ENCODE assay signal across 23 cellular contexts in genomic region chr10:128215733-128216132, GRCh38.
DNase-seq lines count a peak whose midpoint lies in the region; FAIRE-seq and TF ChIP-seq lines count a peak whose summit lies in the region.
"Had no signal": no experiment of that assay in that cellular context is flagged by ENCODE, and none has a peak within 500 bp of the region (broad histone marks: within the 10 kb centered on the region; RNA-seq: fewer than 3 reads in every experiment).

No MANE protein-coding gene starts in this region.

- no peak overlapping the region for H4K91ac ChIP-seq in neuronal stem cell (ENCODE audit: low read depth, low read length, poor library complexity)

- no peak for TF ChIP-seq POLR2A in endothelial cell of umbilical vein (IDR thresholded peaks at IDR 0.05; ENCODE audit: low read depth, low read length)

- no peaks in the 10 kb centered on the region for H3K79me2 ChIP-seq in endothelial cell of umbilical vein (ENCODE audit: control insufficient read depth, insufficient read depth, low read length)
- H3K79me2 ChIP-seq in OCI-LY7 (ENCODE audit: insufficient read depth, low read depth, low read length) = no peaks in the 10 kb centered on the region

- peak overlapping the region; percentile 86 for H3K14ac ChIP-seq in neuronal stem cell (ENCODE audit: low read length)

- H2BK120ac ChIP-seq in neuronal stem cell (ENCODE audit: low read depth, low read length) = no peak overlapping the region

- H2BK5ac ChIP-seq in neuronal stem cell (ENCODE audit: low read length) = no peak overlapping the region

- WGBS in neuronal stem cell (ENCODE audit: extremely low coverage in 2 of 2, insufficient read length in 2 of 2, insufficient replicate concordance in 1 of 2), 2 donors = no CpG with 5 or more reads among the region's 8 CpGs

- no peaks in the 10 kb centered on the region for H3K9me1 ChIP-seq in endothelial cell of umbilical vein (replicated peaks; ENCODE audit: control insufficient read depth, extremely low read depth, insufficient read depth, low read length)

- H3K27me3 ChIP-seq in BLaER1 treated with 17β-estradiol and CSF1 and Interleukin-3, amounts not matched to agents 10 nM and 100 nM = no peaks in the 10 kb centered on the region
- H3K27me3 ChIP-seq in endothelial cell of umbilical vein (ENCODE audit: control insufficient read depth in 2 of 2, insufficient read depth in 2 of 2, low read length in 2 of 2) (no peaks in the 10 kb centered on the region), neuronal stem cell (ENCODE audit: control insufficient read depth in 3 of 3, insufficient read depth in 3 of 3, low read depth in 1 of 3, low read length in 3 of 3) (peaks cover 0 to 24% (median 13%) of the 10 kb centered on the region in 3 experiments)
- H3K27me3 ChIP-seq: BE2C had no signal

- H2AK5ac ChIP-seq in neuronal stem cell (ENCODE audit: low read depth, low read length) = peak overlapping the region; percentile 23

- H3K4me3 ChIP-seq in BLaER1 treated with 17β-estradiol and CSF1 and Interleukin-3, amounts not matched to agents 10 nM and 100 nM = no peak overlapping the region
- H3K4me3 ChIP-seq in endothelial cell of umbilical vein (replicated peaks in 1 of 3; ENCODE audit: insufficient read depth in 1 of 3, low read depth in 1 of 3, low read length in 3 of 3) (no peak overlapping the region), neuronal stem cell (ENCODE audit: low read length in 2 of 2) (no peak overlapping the region), OCI-LY7 (ENCODE audit: low read depth, low read length, poor library complexity, severe bottlenecking) (no peak overlapping the region)

- dilution Hi-C loops in endothelial cell of umbilical vein (cut with MboI; ENCODE audit: extremely low pct_ligation_motif_present, low sequenced_read_pairs) = no loop called here

- peak overlapping the region in 1 of 11 experiments; percentile 14; a peak in 1 of 22 replicates for H3K27ac ChIP-seq in BLaER1 treated with 17β-estradiol and CSF1 and Interleukin-3, amounts not matched to agents 10 nM and 100 nM
- H3K27ac ChIP-seq in VCaP (0 out of 2 replicates have a peak overlapping the region, but pooled peaks have one; percentile 18), endothelial cell of umbilical vein (ENCODE audit: insufficient read depth, low read depth, low read length) (no peak overlapping the region), neuronal stem cell (replicated peaks; ENCODE audit: low read length) (peak overlapping the region; percentile 44), OCI-LY7 (ENCODE audit: low read depth, low read length, poor library complexity, severe bottlenecking) (no peak overlapping the region)

- POLR2A ChIA-PET in endothelial cell of umbilical vein (lab: Charles Lee) = no interaction called here
- POLR2A ChIA-PET in OCI-LY7 (lab: Charles Lee) = no interaction called here

- H3K18ac ChIP-seq in neuronal stem cell (ENCODE audit: low read length) = peak overlapping the region; percentile 86

- peaks cover 85 to 99% (median 94%) of the 10 kb centered on the region in 10 experiments for H3K4me1 ChIP-seq in BLaER1 treated with 17β-estradiol and CSF1 and Interleukin-3, amounts not matched to agents 10 nM and 100 nM
- H3K4me1 ChIP-seq in endothelial cell of umbilical vein (ENCODE audit: control insufficient read depth, extremely low read depth, insufficient read depth, low read length) (no peaks in the 10 kb centered on the region), neuronal stem cell (ENCODE audit: control insufficient read depth in 2 of 2, insufficient read depth in 1 of 2, low read depth in 1 of 2, low read length in 2 of 2) (peaks cover 0 to 15% of the 10 kb centered on the region in 2 donors), OCI-LY7 (ENCODE audit: insufficient read depth, low read length, poor library complexity, severe bottlenecking) (no peaks in the 10 kb centered on the region)
- H3K4me1 ChIP-seq: BE2C, Caco-2 had no signal

- H3K9me3 ChIP-seq in BLaER1 treated with 17β-estradiol and CSF1 and Interleukin-3, amounts not matched to agents 10 nM and 100 nM (replicated peaks in 1 of 11) = no peaks in the 10 kb centered on the region
- H3K9me3 ChIP-seq in endothelial cell of umbilical vein (replicated peaks; ENCODE audit: control insufficient read depth, insufficient read depth, low read length) (no peaks in the 10 kb centered on the region), neuronal stem cell (replicated peaks in 1 of 2; ENCODE audit: control insufficient read depth in 2 of 2, insufficient read depth in 1 of 2, low read depth in 1 of 2, low read length in 2 of 2) (no peaks in the 10 kb centered on the region), OCI-LY7 (ENCODE audit: low read length) (no peaks in the 10 kb centered on the region)
- H3K9me3 ChIP-seq: BE2C, Caco-2 had no signal

- peaks cover 0 to 60% (median 11%) of the 10 kb centered on the region in 11 experiments; a peak in 11 of 22 replicates for H3K36me3 ChIP-seq in BLaER1 treated with 17β-estradiol and CSF1 and Interleukin-3, amounts not matched to agents 10 nM and 100 nM
- H3K36me3 ChIP-seq in endothelial cell of umbilical vein (ENCODE audit: control insufficient read depth in 2 of 2, extremely low read depth in 1 of 2, insufficient read depth in 2 of 2, low read length in 2 of 2) = no peaks in the 10 kb centered on the region
- no peaks in the 10 kb centered on the region for H3K36me3 ChIP-seq in neuronal stem cell (replicated peaks in 1 of 2; ENCODE audit: control insufficient read depth in 2 of 2, insufficient read depth in 2 of 2, low read length in 2 of 2)
- H3K36me3 ChIP-seq in OCI-LY7 (ENCODE audit: insufficient read depth, low read length) = no peaks in the 10 kb centered on the region
- H3K36me3 ChIP-seq: BE2C had no signal

- H4K8ac ChIP-seq in neuronal stem cell (ENCODE audit: low read depth, low read length) = no peak overlapping the region

- intact Hi-C loops in endothelial cell of umbilical vein (cut with micrococcal nuclease) = no loop called here
- intact Hi-C loops in OCI-LY7 (cut with micrococcal nuclease; ENCODE audit: unreplicated experiment) = no loop called here

- H4K20me1 ChIP-seq in BLaER1 treated with 17β-estradiol and CSF1 and Interleukin-3, amounts not matched to agents 10 nM and 100 nM = peaks cover 0 to 59% (median 0%) of the 10 kb centered on the region in 11 experiments; a peak in 9 of 22 replicates
- H4K20me1 ChIP-seq in endothelial cell of umbilical vein (replicated peaks; ENCODE audit: control insufficient read depth, extremely low read depth, insufficient read depth, low read length) (no peaks in the 10 kb centered on the region), OCI-LY7 (ENCODE audit: insufficient read depth, low read length) (no peaks in the 10 kb centered on the region)

- BruUV-seq in endothelial cell of umbilical vein (replicated peaks; lab: Mats Ljungman, UMichigan) (no TSS peak), OCI-LY7 (replicated peaks; lab: Mats Ljungman, UMichigan) (no TSS peak)

- CTCF ChIA-PET in endothelial cell of umbilical vein (lab: Charles Lee) = no interaction called here
- CTCF ChIA-PET in OCI-LY7 (lab: Charles Lee; ENCODE audit: unreplicated experiment) = no interaction called here

- H2BK12ac ChIP-seq in neuronal stem cell (ENCODE audit: low read length) = no peak overlapping the region

- H3K9ac ChIP-seq in BLaER1 treated with 17β-estradiol and CSF1 and Interleukin-3, amounts not matched to agents 10 nM and 100 nM = no peak overlapping the region
- H3K9ac ChIP-seq in endothelial cell of umbilical vein (replicated peaks; ENCODE audit: extremely low read depth, insufficient read depth, low read length) (no peak overlapping the region), neuronal stem cell (ENCODE audit: low read depth, low read length, poor library complexity) (no peak overlapping the region)

- H3K79me1 ChIP-seq in neuronal stem cell (ENCODE audit: low read depth, low read length) = no peaks in the 10 kb centered on the region

- H2BK15ac ChIP-seq in neuronal stem cell (ENCODE audit: low read length) = no peak overlapping the region

- H2AFZ ChIP-seq in endothelial cell of umbilical vein (ENCODE audit: low read depth, low read length) (peak overlapping the region; percentile 11), neuronal stem cell (ENCODE audit: low read length) (no peak overlapping the region), OCI-LY7 (ENCODE audit: low read length) (no peak overlapping the region)

- H3K4me2 ChIP-seq in BLaER1 treated with 17β-estradiol and CSF1 and Interleukin-3, amounts not matched to agents 10 nM and 100 nM = peak overlapping the region; percentile 23 to 86 (median 72); a peak in 19 of 22 replicates
- no peak overlapping the region for H3K4me2 ChIP-seq in endothelial cell of umbilical vein (ENCODE audit: insufficient read depth, low read length)
- H3K4me2 ChIP-seq in neuronal stem cell (ENCODE audit: insufficient read depth, low read length, poor library complexity, severe bottlenecking) = no peak overlapping the region
- H3K4me2 ChIP-seq in OCI-LY7 (ENCODE audit: low read length) = no peak overlapping the region

- H3K9me2 ChIP-seq in OCI-LY7 (ENCODE audit: insufficient read depth, low read length) = no peaks in the 10 kb centered on the region

- TF ChIP-seq CTCF in VCaP (conservative IDR thresholded peaks at IDR 0.05) = no peak
- no peak for TF ChIP-seq CTCF in endothelial cell of umbilical vein (IDR thresholded peaks at IDR 0.05; ENCODE audit: extremely low read depth in 1 of 2, insufficient read depth in 1 of 2, low read depth in 1 of 2, low read length in 2 of 2)
- no peak for TF ChIP-seq CTCF in OCI-LY7 (conservative IDR thresholded peaks at IDR 0.05; ENCODE audit: low read length)

- FAIRE-seq in endothelial cell of umbilical vein (lab: Jason Lieb, UNC) = no peak
- FAIRE-seq: A204.1, D721Med, G401.6, GM12891, GM19239 had no signal

- no peak overlapping the region for H3K23ac ChIP-seq in neuronal stem cell (ENCODE audit: low read depth, low read length, poor library complexity)

- H3K4ac ChIP-seq in neuronal stem cell (ENCODE audit: low read length) = no peak overlapping the region

- DNase-seq in endothelial cell of umbilical vein (ENCODE audit: low read depth, low spot score) (no peak), neuronal stem cell (ENCODE audit: low spot score) (no peak), OCI-LY7 (ENCODE audit: low spot score) (no peak), glomerular visceral epithelial cell (ENCODE audit: extremely low spot score) (no peak), GM19240 (ENCODE audit: insufficient read length, low spot score) (no peak)
- no peak for DNase-seq in stimulated activated CD4-positive, alpha-beta T cell treated with anti-CD3 and anti-CD28 coated beads, Interleukin-2, amount 100 ng/mL, for 48 hours
- DNase-seq: 8988T; ACHN; BE2C; C1 segment of cervical spinal cord; Caco-2; Calu3; CD4-positive, alpha-beta T cell; CD8-positive, alpha-beta T cell; DMS79 treated with DMSO at 0.1 percent for 48 hours; GF-D8 had no signal

TF ChIP-seq in endothelial cell of umbilical vein, 7 proteins besides CTCF, POLR2A, EP300 and RAD21 (continues in another document):
- no peak for TF ChIP-seq FOS (IDR thresholded peaks at IDR 0.05; ENCODE audit: borderline replicate concordance, insufficient read depth, low read length)
- no peak for TF ChIP-seq MAX (IDR thresholded peaks at IDR 0.05; ENCODE audit: insufficient read depth, insufficient read length)
- TF ChIP-seq POLR2AphosphoS5 (IDR thresholded peaks at IDR 0.05; ENCODE audit: insufficient read depth, low read depth, low read length) = no peak

Comparison
In these comparisons a context has a peak if more than half of its experiments do, and no peak if none do; other contexts are left out.
1. H3K27ac ChIP-seq: peak in VCaP (single experiment) and neuronal stem cell (single experiment); none in endothelial cell of umbilical vein (single experiment) and OCI-LY7 (single experiment).
2. H3K4me2 ChIP-seq: peak in BLaER1 treated with 17β-estradiol and CSF1 and Interleukin-3, amounts not matched to agents 10 nM and 100 nM (11 of 11); none in endothelial cell of umbilical vein (single experiment), neuronal stem cell (single experiment) and OCI-LY7 (single experiment).